Comparison of ENCODE assay signal across 15 cellular contexts in genomic region chr7:150568714-150569113, GRCh38. TPM values are rescaled to one million over a fixed set of nuclear protein-coding genes. Genes with fewer than 3 reads are reported as not detected.
DNase-seq lines count a peak whose midpoint lies in the region; ATAC-seq and TF ChIP-seq lines count a peak whose summit lies in the region.
"Had no signal": no experiment of that assay in that cellular context is flagged by ENCODE, and none has a peak within 500 bp of the region (broad histone marks: within the 10 kb centered on the region; RNA-seq: fewer than 3 reads in every experiment).

No MANE protein-coding gene starts in this region.

- peaks cover 19 to 59% (median 48%) of the 10 kb centered on the region in 5 donors for H3K9me3 Mint-ChIP-seq in CD8-positive, alpha-beta memory T cell
- peaks cover 19% of the 10 kb centered on the region for H3K9me3 Mint-ChIP-seq in activated T-cell treated with anti-CD3 and anti-CD28 coated beads, Interleukin-2, amount 50 U/mL, for 4 hours
- H3K9me3 Mint-ChIP-seq: brain had no signal

- H3K27me3 Mint-ChIP-seq in CD8-positive, alpha-beta memory T cell: peaks cover 0 to 4% of the 10 kb centered on the region in 2 donors
- H3K27me3 Mint-ChIP-seq in activated T-cell treated with anti-CD3 and anti-CD28 coated beads, Interleukin-2, amount 50 U/mL, for 4 hours (ENCODE audit: low read depth): no peaks in the 10 kb centered on the region

- peak overlapping the region; percentile 67 for H3K27ac ChIP-seq in CD8-positive, alpha-beta memory T cell (ENCODE audit: low read depth, low read length)
- H3K27ac ChIP-seq in heart left ventricle (peak overlapping the region; percentile 58 to 93 (median 86)), gastrocnemius medialis (peak overlapping the region; percentile 49 to 80 (median 73))
- H3K27ac ChIP-seq: SJSA1 had no signal

- H3K4me3 Mint-ChIP-seq in CD8-positive, alpha-beta memory T cell: peak overlapping the region; percentile 97 to 100 (median 100)
- peak overlapping the region; percentile 82 for H3K4me3 Mint-ChIP-seq in activated T-cell treated with anti-CD3 and anti-CD28 coated beads, Interleukin-2, amount 50 U/mL, for 4 hours
- H3K4me3 Mint-ChIP-seq: brain, HFFc6 had no signal

- in situ Hi-C loops in gastrocnemius medialis (cut with MboI; ENCODE audit: low sequenced_read_pairs in 4 of 4): no loop called here

- CTCF ChIA-PET in CD8-positive, alpha-beta memory T cell (lab: Charles Lee): interaction anchor here (1.0 to 4.9 kb wide), 19 partner anchors 13 to 187 kb away, joined by 3 to 28 read pairs (median 6); partner anchors contain the start of genes GIMAP1, GIMAP2, GIMAP6 and GIMAP7

- peak in 2 of 5 donors; percentile 50 to 54 for DNase-seq in CD8-positive, alpha-beta memory T cell
- DNase-seq in activated T-cell treated with anti-CD3 and anti-CD28 coated beads, Interleukin-2, amount 50 U/mL, for 4 hours: no peak
- DNase-seq in heart left ventricle (no peak), gastrocnemius medialis (no peak), GOT3 (lab: John Stamatoyannopoulos, UW) (no peak), DMS114 treated with DMSO at 0.1 percent for 48 hours (lab: John Stamatoyannopoulos, UW; ENCODE audit: unreplicated experiment) (no peak), SKM-1 (lab: John Stamatoyannopoulos, UW; ENCODE audit: unreplicated experiment) (no peak), NCI-H748 treated with DMSO at 0.1 percent for 48 hours (lab: John Stamatoyannopoulos, UW) (no peak)
- DNase-seq: C1 segment of cervical spinal cord, HFFc6, left cardiac atrium, NCI-H510A treated with DMSO at 0.1 percent for 48 hours had no signal

- H3K36me3 Mint-ChIP-seq in CD8-positive, alpha-beta memory T cell: peaks cover 40 to 66% (median 65%) of the 10 kb centered on the region in 3 donors
- H3K36me3 Mint-ChIP-seq in activated T-cell treated with anti-CD3 and anti-CD28 coated beads, Interleukin-2, amount 50 U/mL, for 4 hours (ENCODE audit: insufficient read depth): peaks cover 48% of the 10 kb centered on the region
- H3K36me3 Mint-ChIP-seq: brain had no signal

- H3K4me1 ChIP-seq in CD8-positive, alpha-beta memory T cell (ENCODE audit: insufficient read depth, low read length): peaks cover 67% of the 10 kb centered on the region
- H3K4me1 ChIP-seq in heart left ventricle: peaks cover 0 to 37% (median 8%) of the 10 kb centered on the region in 12 donors
- no peaks in the 10 kb centered on the region for H3K4me1 ChIP-seq in gastrocnemius medialis
- H3K4me1 ChIP-seq: SJSA1 had no signal

- TF ChIP-seq CTCF in heart left ventricle (IDR thresholded peaks at IDR 0.05) (no peak), gastrocnemius medialis (IDR thresholded peaks at IDR 0.05 in 4 of 5, conservative IDR thresholded peaks at IDR 0.05 in 1 of 5) (no peak)

- H3K27me3 ChIP-seq in CD8-positive, alpha-beta memory T cell (ENCODE audit: insufficient read depth, low read length, poor library complexity, severe bottlenecking): no peaks in the 10 kb centered on the region
- H3K27me3 ChIP-seq in heart left ventricle (no peaks in the 10 kb centered on the region), gastrocnemius medialis (no peaks in the 10 kb centered on the region)
- H3K27me3 ChIP-seq: SJSA1 had no signal

- no peak for TF ChIP-seq POLR2A in heart left ventricle (IDR thresholded peaks at IDR 0.05)
- no peak for TF ChIP-seq POLR2A in gastrocnemius medialis (IDR thresholded peaks at IDR 0.05)

- intact Hi-C loops in heart left ventricle (cut with DNase I) (loop anchor here in 4 of 10 donors (5.0 to 10.0 kb wide), 5 partner anchors 46 to 146 kb away; partner anchors contain the start of genes GIMAP1 (in 1 of the 4) and GIMAP8 (in 1 of the 4)), gastrocnemius medialis (cut with DNase I; ENCODE audit: low total_unique reads) (no loop called here)

- POLR2A ChIA-PET in CD8-positive, alpha-beta memory T cell (lab: Charles Lee): interaction anchor here (1.0 to 1.6 kb wide), 9 partner anchors 8 to 176 kb away, joined by 3 to 7 read pairs (median 3); partner anchors contain the start of genes GIMAP2 and GIMAP6

- WGBS in heart left ventricle, 4 donors: 38 to 74% (median 62%) methylated on average over 2 of the region's 2 CpGs

- peak overlapping the region; percentile 90 for H3K4me3 ChIP-seq in CD8-positive, alpha-beta memory T cell (ENCODE audit: low read length)
- H3K4me3 ChIP-seq in heart left ventricle: peak overlapping the region; percentile 35 to 82 (median 60)
- peak overlapping the region; percentile 40 to 53 (median 48) for H3K4me3 ChIP-seq in gastrocnemius medialis
- H3K4me3 ChIP-seq: SJSA1 had no signal

- H3K36me3 ChIP-seq in CD8-positive, alpha-beta memory T cell (ENCODE audit: insufficient read depth, low read length): peaks cover 42% of the 10 kb centered on the region
- H3K36me3 ChIP-seq in heart left ventricle (peaks cover 0 to 40% (median 21%) of the 10 kb centered on the region in 9 donors), gastrocnemius medialis (no peaks in the 10 kb centered on the region)
- H3K36me3 ChIP-seq: SJSA1 had no signal

- peak; percentile 53 to 57 for ATAC-seq in activated T-cell treated with anti-CD3 and anti-CD28 coated beads, Interleukin-2, amount 50 U/mL, for 4 hours
- ATAC-seq in heart left ventricle (peak in 2 of 4 donors; percentile 47 to 70), gastrocnemius medialis (no peak)

- H3K9me3 ChIP-seq in CD8-positive, alpha-beta memory T cell (ENCODE audit: low read length): peaks cover 36% of the 10 kb centered on the region
- H3K9me3 ChIP-seq in heart left ventricle: peaks cover 0 to 31% (median 7%) of the 10 kb centered on the region in 12 donors
- H3K9me3 ChIP-seq in gastrocnemius medialis: no peaks in the 10 kb centered on the region

- peak overlapping the region; percentile 83 to 99 (median 96) for H3K27ac Mint-ChIP-seq in CD8-positive, alpha-beta memory T cell
- H3K27ac Mint-ChIP-seq: brain, HFFc6 had no signal

- peaks cover 68 to 86% (median 85%) of the 10 kb centered on the region in 3 donors for H3K4me1 Mint-ChIP-seq in CD8-positive, alpha-beta memory T cell
- peaks cover 65% of the 10 kb centered on the region for H3K4me1 Mint-ChIP-seq in activated T-cell treated with anti-CD3 and anti-CD28 coated beads, Interleukin-2, amount 50 U/mL, for 4 hours (ENCODE audit: low read depth)
- H3K4me1 Mint-ChIP-seq: brain had no signal

RNA-seq across cellular contexts. Expression of gene GIMAP4, which starts 1.5 kb away (rescaled TPM):
- total RNA-seq in CD8-positive, alpha-beta memory T cell: 10 to 100 TPM; 57.3 to 59.3 TPM
- polyA plus RNA-seq in CD8-positive, alpha-beta memory T cell: 577 TPM
- 10 to 100 TPM; 10.1 to 11.1 (median 11.1) TPM for total RNA-seq in activated T-cell treated with anti-CD3 and anti-CD28 coated beads, Interleukin-2, amount 50 U/mL, for 4 hours
- total RNA-seq in heart left ventricle: 10 to 100 TPM; 25.1 to 80.2 (median 35.2) TPM
- polyA plus RNA-seq in heart left ventricle: 10 to 100 TPM; 32.8 to 35.5 TPM
- 10 to 100 TPM; 11.9 to 16.9 (median 15.0) TPM for total RNA-seq in gastrocnemius medialis
- total RNA-seq: HFFc6, renal cortical epithelial cell, SJSA1 had no signal

RNA-seq across cellular contexts. Expression of gene GIMAP7, which starts 54.0 kb away (rescaled TPM):
- 10 to 100 TPM; 47.3 to 51.4 TPM for total RNA-seq in CD8-positive, alpha-beta memory T cell
- polyA plus RNA-seq in CD8-positive, alpha-beta memory T cell: 861 TPM
- total RNA-seq in activated T-cell treated with anti-CD3 and anti-CD28 coated beads, Interleukin-2, amount 50 U/mL, for 4 hours: 10 to 100 TPM; 23.9 to 28.3 (median 25.0) TPM
- total RNA-seq in heart left ventricle: 10 to 100 TPM; 14.4 to 46.8 (median 18.9) TPM
- 10 to 100 TPM; 34.6 to 48.0 TPM for polyA plus RNA-seq in heart left ventricle
- 1 to 10 TPM; 6.6 to 7.8 (median 7.0) TPM for total RNA-seq in gastrocnemius medialis
- total RNA-seq: HFFc6, SJSA1 had no signal

Comparison
In these comparisons a context has a peak if more than half of its experiments do, and no peak if none do; other contexts are left out.
1. ATAC-seq: peak in activated T-cell treated with anti-CD3 and anti-CD28 coated beads, Interleukin-2, amount 50 U/mL, for 4 hours (2 of 2); none in gastrocnemius medialis (0 of 2).
2. Peak in every context shown above with its lines, with median percentiles within 50 percentile points of each other: H3K27ac ChIP-seq and H3K4me3 ChIP-seq.